ENCODE assay signal across 20 cellular contexts in genomic region chr2:26708457-26708856, GRCh38. TPM values are rescaled to one million over a fixed set of nuclear protein-coding genes. Genes with fewer than 3 reads are reported as not detected.
"Had no signal": no experiment of that assay in that cellular context is flagged by ENCODE, and none has a peak within 500 bp of the region (broad histone marks: within the 10 kb centered on the region; RNA-seq: fewer than 3 reads in every experiment).

No MANE protein-coding gene starts in this region.

- DNase-seq: KBM-7, NCI-H1092, NCI-H1105 treated with DMSO at 0.1 percent for 48 hours, NCI-H1417 treated with DMSO at 0.1 percent for 48 hours, NCI-H146, NCI-H1694 treated with DMSO at 0.1 percent for 48 hours, NCI-H1930, NCI-H2081, NCI-H2107, NCI-H2227 treated with DMSO at 0.1 percent for 48 hours, NCI-H510A, NCI-H524 treated with DMSO at 0.1 percent for 48 hours, NCI-H69, NCI-H774, SHP77 treated with DMSO at 0.1 percent for 48 hours, SJCRH30 had no signal

- H3K4me3 ChIP-seq: SJCRH30 had no signal

- H3K9me3 ChIP-seq: SJCRH30 had no signal

- H3K36me3 ChIP-seq: SJCRH30 had no signal

- H3K27ac ChIP-seq: RWPE1, SJCRH30 had no signal

RNA-seq across cellular contexts. Expression of gene KCNK3, which starts 15.9 kb away (rescaled TPM):
- total RNA-seq: HT-29, LHCN-M2, MCF 10A had no signal
